13 cellular contexts compared by ENCODE assay signal in the genomic region with DNA sequence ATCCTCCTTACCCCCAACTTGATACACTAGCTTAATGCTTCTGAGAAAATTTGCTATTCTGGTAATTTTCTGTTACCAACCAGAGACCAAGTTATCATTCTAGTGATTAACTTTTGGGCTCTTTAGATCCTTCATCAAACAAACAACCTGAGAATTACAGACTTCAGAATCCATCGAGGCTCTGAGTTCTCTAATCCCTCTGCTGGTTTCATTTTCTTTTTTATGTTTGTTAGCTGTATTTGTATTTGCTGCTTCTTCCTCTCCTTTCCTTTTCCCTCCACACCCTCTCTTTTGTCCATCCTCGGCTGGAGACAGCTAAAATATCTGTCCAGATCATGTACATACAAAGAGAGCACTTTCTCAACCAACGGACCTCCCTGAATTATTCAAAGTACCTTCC.
DNase-seq lines count a peak whose midpoint lies in the region; ATAC-seq and TF ChIP-seq lines count a peak whose summit lies in the region.
"Had no signal": no experiment of that assay in that cellular context is flagged by ENCODE, and none has a peak within 500 bp of the region (broad histone marks: within the 10 kb centered on the region; RNA-seq: fewer than 3 reads in every experiment).

No MANE protein-coding gene starts in this region.

- no peak for TF ChIP-seq POLR2A in Peyer's patch (IDR thresholded peaks at IDR 0.05)

- TF ChIP-seq CTCF in Peyer's patch (IDR thresholded peaks at IDR 0.05) (no peak), endodermal cell (conservative IDR thresholded peaks at IDR 0.05) (no peak)

- POLR2A ChIA-PET in activated CD4-positive, alpha-beta T cell treated with anti-CD3 and anti-CD28 coated beads for 36 hours (lab: Charles Lee): no interaction called here

- H3K4me1 ChIP-seq in Peyer's patch: no peaks in the 10 kb centered on the region
- peaks cover 16% of the 10 kb centered on the region for H3K4me1 ChIP-seq in endodermal cell (ENCODE audit: control insufficient read depth, insufficient read depth, low read length)

- DNase-seq in activated CD4-positive, alpha-beta T cell treated with anti-CD3 and anti-CD28 coated beads for 36 hours: no peak
- no peak for DNase-seq in activated CD4-positive, alpha-beta T cell treated with anti-CD3 and anti-CD28 coated beads, Interleukin-2, amount 50 U/mL, for 48 hours
- no peak for DNase-seq in Peyer's patch
- DNase-seq in endodermal cell: no peak
- DNase-seq in stimulated activated effector memory CD8-positive, alpha-beta T cell treated with anti-CD3 and anti-CD28 coated beads, Interleukin-12 subunit alpha, Interleukin-12 subunit beta, amount 100 ng/mL, for 72 hours (ENCODE audit: low spot score in 2 of 2): no peak
- DNase-seq in AG20443 (ENCODE audit: low spot score): no peak
- DNase-seq in COR-L47 (lab: John Stamatoyannopoulos, UW): no peak
- no peak for DNase-seq in KBM-7
- DNase-seq: activated CD4-positive, alpha-beta T cell treated with anti-CD3 and anti-CD28 coated beads for 48 hours; cortex of kidney; stimulated activated CD4-positive, alpha-beta T cell treated with anti-CD3 and anti-CD28 coated beads, Interleukin-15, amount 100 ng/mL, for 24 hours; trophoblast cell had no signal

- in situ Hi-C loops in KBM-7 (cut with MboI; ENCODE audit: low pct_unique_long_range_greater_than_20kb, low sequenced_read_pairs): no loop called here

- H3K36me3 ChIP-seq in Peyer's patch (no peaks in the 10 kb centered on the region), endodermal cell (ENCODE audit: control insufficient read depth, insufficient read depth, low read length) (no peaks in the 10 kb centered on the region)

- WGBS in endodermal cell (ENCODE audit: insufficient coverage in 1 of 2, insufficient read length in 1 of 2), 2 experiments: 79 to 81% methylated on average over 2 to 3 of the region's 3 CpGs

- H3K4me3 ChIP-seq in Peyer's patch (peak overlapping the region in 2 of 4 donors; percentile 26 to 33), endodermal cell (ENCODE audit: low read length) (peak overlapping the region; percentile 5)

- ATAC-seq in activated CD4-positive, alpha-beta T cell treated with anti-CD3 and anti-CD28 coated beads for 36 hours: peak; percentile 42
- ATAC-seq in stimulated activated effector memory CD8-positive, alpha-beta T cell treated with anti-CD3 and anti-CD28 coated beads, Interleukin-12 subunit alpha, Interleukin-12 subunit beta, amount 100 ng/mL, for 72 hours: peak; percentile 31
- ATAC-seq: HCT116 had no signal

- H3K9me3 Mint-ChIP-seq in activated CD4-positive, alpha-beta T cell treated with anti-CD3 and anti-CD28 coated beads for 36 hours (ENCODE audit: low read depth): no peaks in the 10 kb centered on the region
- H3K9me3 Mint-ChIP-seq in endodermal cell: no peaks in the 10 kb centered on the region
- H3K9me3 Mint-ChIP-seq in stimulated activated effector memory CD8-positive, alpha-beta T cell treated with anti-CD3 and anti-CD28 coated beads, Interleukin-12 subunit alpha, Interleukin-12 subunit beta, amount 100 ng/mL, for 72 hours: no peaks in the 10 kb centered on the region

- peak overlapping the region; percentile 93 for H3K27ac Mint-ChIP-seq in activated CD4-positive, alpha-beta T cell treated with anti-CD3 and anti-CD28 coated beads for 36 hours
- H3K27ac Mint-ChIP-seq in endodermal cell: no peak overlapping the region
- peak overlapping the region; percentile 92 for H3K27ac Mint-ChIP-seq in stimulated activated effector memory CD8-positive, alpha-beta T cell treated with anti-CD3 and anti-CD28 coated beads, Interleukin-12 subunit alpha, Interleukin-12 subunit beta, amount 100 ng/mL, for 72 hours

- H3K4me3 Mint-ChIP-seq in activated CD4-positive, alpha-beta T cell treated with anti-CD3 and anti-CD28 coated beads for 36 hours: peak overlapping the region; percentile 81
- no peak overlapping the region for H3K4me3 Mint-ChIP-seq in endodermal cell
- H3K4me3 Mint-ChIP-seq in stimulated activated effector memory CD8-positive, alpha-beta T cell treated with anti-CD3 and anti-CD28 coated beads, Interleukin-12 subunit alpha, Interleukin-12 subunit beta, amount 100 ng/mL, for 72 hours: peak overlapping the region; percentile 76

- no peak overlapping the region for H3K9ac ChIP-seq in endodermal cell (ENCODE audit: extremely low read depth, low read length, poor library complexity, severe bottlenecking)

- H3K27me3 ChIP-seq in Peyer's patch (no peaks in the 10 kb centered on the region), endodermal cell (ENCODE audit: control insufficient read depth, insufficient read depth, low read length, poor library complexity, severe bottlenecking) (no peaks in the 10 kb centered on the region)

- H3K27ac ChIP-seq in Peyer's patch: peak overlapping the region; percentile 14 to 68 (median 58)
- no peak overlapping the region for H3K27ac ChIP-seq in endodermal cell (ENCODE audit: low read depth, low read length)

- CTCF ChIA-PET in activated CD4-positive, alpha-beta T cell treated with anti-CD3 and anti-CD28 coated beads for 36 hours (lab: Charles Lee): interaction anchor here (0.7 to 7.2 kb wide), 14 partner anchors 8 to 178 kb away, joined by 3 to 75 read pairs (median 4); no protein-coding TSS in a partner anchor

- H3K36me3 Mint-ChIP-seq in activated CD4-positive, alpha-beta T cell treated with anti-CD3 and anti-CD28 coated beads for 36 hours (ENCODE audit: low read depth): peaks cover 7% of the 10 kb centered on the region
- no peaks in the 10 kb centered on the region for H3K36me3 Mint-ChIP-seq in endodermal cell (ENCODE audit: low read depth)
- H3K36me3 Mint-ChIP-seq in stimulated activated effector memory CD8-positive, alpha-beta T cell treated with anti-CD3 and anti-CD28 coated beads, Interleukin-12 subunit alpha, Interleukin-12 subunit beta, amount 100 ng/mL, for 72 hours: peaks cover 26% of the 10 kb centered on the region

- H3K27me3 Mint-ChIP-seq in activated CD4-positive, alpha-beta T cell treated with anti-CD3 and anti-CD28 coated beads for 36 hours: no peaks in the 10 kb centered on the region
- no peaks in the 10 kb centered on the region for H3K27me3 Mint-ChIP-seq in endodermal cell (ENCODE audit: insufficient read depth)

- intact Hi-C loops in activated CD4-positive, alpha-beta T cell treated with anti-CD3 and anti-CD28 coated beads for 36 hours (cut with DNase I, micrococcal nuclease): no loop called here

- H3K4me1 Mint-ChIP-seq in activated CD4-positive, alpha-beta T cell treated with anti-CD3 and anti-CD28 coated beads for 36 hours: peaks cover 66% of the 10 kb centered on the region
- H3K4me1 Mint-ChIP-seq in endodermal cell: peaks cover 15% of the 10 kb centered on the region
- peaks cover 58% of the 10 kb centered on the region for H3K4me1 Mint-ChIP-seq in stimulated activated effector memory CD8-positive, alpha-beta T cell treated with anti-CD3 and anti-CD28 coated beads, Interleukin-12 subunit alpha, Interleukin-12 subunit beta, amount 100 ng/mL, for 72 hours

- H3K9me3 ChIP-seq in Peyer's patch: no peaks in the 10 kb centered on the region
- H3K9me3 ChIP-seq in endodermal cell (ENCODE audit: control insufficient read depth, low read length): peaks cover 9% of the 10 kb centered on the region
